In the genomic region with DNA sequence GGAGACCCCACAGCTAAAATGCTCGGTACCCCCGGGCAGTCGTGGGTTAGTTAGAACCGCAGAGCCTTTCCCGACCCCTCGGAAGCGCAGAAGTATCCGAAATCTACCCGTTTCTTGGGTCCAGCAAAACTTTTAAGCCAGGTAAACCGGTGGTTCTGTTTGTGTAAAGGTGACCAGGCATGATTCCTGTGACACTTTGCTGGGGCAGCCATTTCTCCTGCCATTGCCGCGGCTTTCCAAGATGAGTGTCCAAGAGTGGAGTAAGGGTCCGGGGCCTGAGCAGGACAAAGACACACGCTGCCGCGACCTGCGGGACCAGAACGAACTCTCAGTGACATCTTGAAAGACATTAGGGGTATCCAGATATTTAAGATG, we compare ENCODE assay signal across 8 cellular contexts. TPM values are rescaled to one million over a fixed set of nuclear protein-coding genes. Genes with fewer than 3 reads are reported as not detected.
A peak's percentile ranks its signal among the peaks of the same experiment; 100 is the strongest.
DNase-seq lines count a peak whose midpoint lies in the region; ATAC-seq and TF ChIP-seq lines count a peak whose summit lies in the region.

No MANE protein-coding gene starts in this region.

- ATAC-seq in PC-3 = peak; percentile 19

- H3K4me1 ChIP-seq in PC-3 (ENCODE audit: insufficient read depth, low read length) = peaks cover 7% of the 10 kb centered on the region; the same call in 1 of the 2 replicates
- peaks cover 0 to 19% (median 0%) of the 10 kb centered on the region in 3 donors for H3K4me1 ChIP-seq in esophagus squamous epithelium

- peaks cover 37% of the 10 kb centered on the region for H3K79me2 ChIP-seq in PC-3 (ENCODE audit: low read length)

- H3K9me2 ChIP-seq in PC-3 (replicated peaks; ENCODE audit: low read length) = no peaks in the 10 kb centered on the region

- no peaks in the 10 kb centered on the region for H4K20me1 ChIP-seq in PC-3 (ENCODE audit: low read length)

- H3K27me3 ChIP-seq in PC-3 (ENCODE audit: low read length) (no peaks in the 10 kb centered on the region), esophagus squamous epithelium (no peaks in the 10 kb centered on the region)

- POLR2A ChIA-PET in PC-3 (lab: Charles Lee; ENCODE audit: unreplicated experiment) = no interaction called here

- in situ Hi-C loops in GM13977 (cut with MboI; ENCODE audit: low pct_unique_long_range_greater_than_20kb, low sequenced_read_pairs, unreplicated experiment) = no loop called here

- H3K4me3 ChIP-seq in PC-3 (ENCODE audit: low read length) (peak overlapping the region; percentile 85), esophagus squamous epithelium (peak overlapping the region; percentile 58 to 85 (median 75))

- peaks cover 6% of the 10 kb centered on the region for H3K9me3 Mint-ChIP-seq in progenitor cell of endocrine pancreas (ENCODE audit: low read depth)

- TF ChIP-seq CTCF in GM13977 (IDR thresholded peaks at IDR 0.05; ENCODE audit: extremely low read depth, insufficient read depth, missing control alignments) (no peak), PC-3 (conservative IDR thresholded peaks at IDR 0.05; ENCODE audit: low read depth, low read length) (no peak), esophagus squamous epithelium (IDR thresholded peaks at IDR 0.05) (no peak), progenitor cell of endocrine pancreas (IDR thresholded peaks at IDR 0.05; ENCODE audit: unreplicated experiment) (no peak)

- 31 to 47% methylated on average over 14 to 15 of the region's 18 CpGs for WGBS in esophagus squamous epithelium, 2 donors

- H3K27ac Mint-ChIP-seq in progenitor cell of endocrine pancreas = peak overlapping the region; percentile 99

- peak overlapping the region; percentile 93 for H2AFZ ChIP-seq in PC-3 (ENCODE audit: low read length)

- H3K36me3 Mint-ChIP-seq in progenitor cell of endocrine pancreas (ENCODE audit: insufficient read depth) = peaks cover 31% of the 10 kb centered on the region

- no peaks in the 10 kb centered on the region for H3F3A ChIP-seq in PC-3 (ENCODE audit: low read length, unreplicated experiment)

- no peaks in the 10 kb centered on the region for H3K9me3 ChIP-seq in PC-3 (ENCODE audit: low read length)
- no peaks in the 10 kb centered on the region for H3K9me3 ChIP-seq in esophagus squamous epithelium

- H3K36me3 ChIP-seq in PC-3 (ENCODE audit: low read depth, low read length) (peaks cover 11% of the 10 kb centered on the region; the same call in 1 of the 2 replicates), esophagus squamous epithelium (peaks cover 0 to 51% (median 0%) of the 10 kb centered on the region in 3 donors)

- no peaks in the 10 kb centered on the region for H3K27me3 Mint-ChIP-seq in progenitor cell of endocrine pancreas

- DNase-seq in GM13977 (ENCODE audit: low spot score) (peak; percentile 30), PC-3 (peak; percentile 27), esophagus squamous epithelium (lab: John Stamatoyannopoulos, UW) (no peak), progenitor cell of endocrine pancreas (ENCODE audit: low spot score, unreplicated experiment) (peak; percentile 21), pons (ENCODE audit: low spot score) (no peak), AG20443 (ENCODE audit: low spot score) (no peak), MV-4-11 (lab: John Stamatoyannopoulos, UW) (no peak), GF-D8 (lab: John Stamatoyannopoulos, UW) (no peak)

- H3K27ac ChIP-seq in PC-3 (ENCODE audit: low read length) = peak overlapping the region; percentile 83
- H3K27ac ChIP-seq in esophagus squamous epithelium = peak overlapping the region; percentile 86 to 93 (median 88)

- no peak for TF ChIP-seq POLR2A in esophagus squamous epithelium (IDR thresholded peaks at IDR 0.05)

- H3K4me2 ChIP-seq in PC-3 (ENCODE audit: low read length) = peak overlapping the region; percentile 95

- peaks cover 20% of the 10 kb centered on the region for H3K4me1 Mint-ChIP-seq in progenitor cell of endocrine pancreas (ENCODE audit: low read depth)

- CTCF ChIA-PET in PC-3 (lab: Charles Lee) = no interaction called here

- TSS peak; percentile 68 for BruUV-seq in PC-3 (replicated peaks; lab: Mats Ljungman, UMichigan)

- intact Hi-C loops in PC-3 (cut with micrococcal nuclease) = loop anchor here (1.0 kb wide), 1 partner anchor 78 kb away; no protein-coding TSS in a partner anchor
- intact Hi-C loops in esophagus squamous epithelium (cut with DNase I) = no loop called here

- H3K9ac ChIP-seq in PC-3 (ENCODE audit: low read length) = peak overlapping the region; percentile 88

- peak overlapping the region; percentile 98 for H3K4me3 Mint-ChIP-seq in progenitor cell of endocrine pancreas (ENCODE audit: low read depth)

RNA-seq across cellular contexts. Expression of gene MARVELD2, which starts 0.7 kb away (rescaled TPM):
- total RNA-seq in PC-3 (2014; rRNA removed) = 12.5 and 15.4 TPM in 2 replicates
- total RNA-seq in esophagus squamous epithelium = 10 to 100 TPM; 12.4 to 24.5 (median 18.2) TPM
- 67.0 and 71.6 TPM in 2 replicates for total RNA-seq in progenitor cell of endocrine pancreas

RNA-seq across cellular contexts. Expression of gene RAD17, which starts 46.0 kb away (rescaled TPM):
- total RNA-seq in PC-3 (2014; rRNA removed) = 13.5 TPM in 2 replicates
- total RNA-seq in esophagus squamous epithelium = 10 to 100 TPM in 3 of 4 donors, 1 to 10 TPM in 1; 4.9 to 18.3 (median 10.9) TPM
- 35.3 and 36.4 TPM in 2 replicates for total RNA-seq in progenitor cell of endocrine pancreas

RNA-seq across cellular contexts. Expression of gene AK6, which starts 46.3 kb away (rescaled TPM):
- total RNA-seq in PC-3 (2014; rRNA removed) (25.3 and 37.4 TPM in 2 replicates), esophagus squamous epithelium (10 to 100 TPM; 10.7 to 23.0 (median 13.8) TPM), progenitor cell of endocrine pancreas (34.0 and 36.1 TPM in 2 replicates)

RNA-seq across cellular contexts. Expression of gene TAF9, which starts 46.3 kb away (rescaled TPM):
- 61.3 and 61.6 TPM in 2 replicates for total RNA-seq in PC-3 (2014; rRNA removed)
- 10 to 100 TPM; 25.4 to 42.2 (median 37.7) TPM for total RNA-seq in esophagus squamous epithelium
- 53.4 and 58.9 TPM in 2 replicates for total RNA-seq in progenitor cell of endocrine pancreas

Comparison
In these comparisons a context has a peak if more than half of its experiments do, and no peak if none do; other contexts are left out.
1. DNase-seq: peak in GM13977 (single experiment), PC-3 (single experiment) and progenitor cell of endocrine pancreas (single experiment); none in esophagus squamous epithelium (single experiment), pons (single experiment), AG20443 (single experiment), MV-4-11 (single experiment) and GF-D8 (single experiment).